In the genomic region with DNA sequence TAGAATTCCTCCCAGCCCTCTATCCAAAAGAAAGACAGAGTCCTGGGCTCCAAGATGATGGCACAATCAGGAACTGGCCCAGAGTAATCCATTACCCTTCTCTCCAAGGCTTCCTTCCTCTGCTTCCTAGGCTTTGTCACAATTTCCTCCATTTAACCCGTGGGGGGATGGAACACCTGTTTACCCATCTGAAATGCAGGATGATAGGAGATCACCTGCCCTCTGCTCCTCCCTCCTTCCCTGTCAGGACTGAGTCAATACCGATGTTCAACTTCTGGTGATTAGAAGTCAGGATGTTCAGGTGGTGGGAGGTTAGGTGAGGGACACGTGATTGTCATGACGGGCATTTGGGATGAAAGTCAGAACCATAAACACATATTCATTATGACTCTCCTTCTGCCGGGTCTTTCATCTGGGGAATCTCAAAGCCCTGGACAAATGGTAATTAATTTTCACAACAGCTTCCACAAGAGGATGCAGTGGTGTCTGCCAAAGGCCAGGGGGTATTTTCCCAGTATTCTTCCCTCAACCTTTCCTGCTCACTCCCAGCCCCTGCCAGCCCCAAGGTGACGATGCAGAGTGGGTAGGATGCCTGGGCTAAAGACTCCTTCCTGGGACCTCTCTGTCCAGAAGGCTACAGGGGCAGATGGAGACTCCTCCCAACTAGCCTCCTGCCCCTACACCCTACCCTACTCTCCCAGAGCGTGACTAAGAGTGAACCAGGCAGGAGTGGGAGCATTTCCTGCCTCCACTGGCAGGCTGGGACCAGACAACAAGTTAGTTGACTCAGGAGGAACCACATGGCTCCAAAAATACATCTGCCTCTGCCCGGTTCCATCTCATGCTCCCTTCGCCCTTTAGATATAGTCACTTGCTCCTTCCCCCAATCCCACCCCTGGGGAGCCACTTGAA, we compare ENCODE assay signal across 13 cellular contexts. TPM values are rescaled to one million over a fixed set of nuclear protein-coding genes. Genes with fewer than 3 reads are reported as not detected.
A peak's percentile ranks its signal among the peaks of the same experiment; 100 is the strongest.
DNase-seq lines count a peak whose midpoint lies in the region; ATAC-seq and TF ChIP-seq lines count a peak whose summit lies in the region.
"Had no signal": no experiment of that assay in that cellular context is flagged by ENCODE, and none has a peak within 500 bp of the region (broad histone marks: within the 10 kb centered on the region; RNA-seq: fewer than 3 reads in every experiment).

No MANE protein-coding gene starts in this region.

- intact Hi-C loops in sigmoid colon (cut with DNase I), result no loop called here

- ATAC-seq in activated CD8-positive, alpha-beta memory T cell treated with anti-CD3 and anti-CD28 coated beads, Interleukin-2, amount 10 ng/mL, durations not matched to agents 7 days and 5 days, result no peak
- ATAC-seq in GM18870 (IDR thresholded peaks at IDR 0.05; ENCODE audit: unreplicated experiment), result no peak

- no peak overlapping the region for H3K4me3 Mint-ChIP-seq in activated CD8-positive, alpha-beta memory T cell treated with anti-CD3 and anti-CD28 coated beads, Interleukin-2, amount 10 ng/mL, durations not matched to agents 7 days and 5 days

- peaks cover 15% of the 10 kb centered on the region for H3K36me3 Mint-ChIP-seq in activated CD8-positive, alpha-beta memory T cell treated with anti-CD3 and anti-CD28 coated beads, Interleukin-2, amount 10 ng/mL, durations not matched to agents 7 days and 5 days

- DNase-seq in activated CD8-positive, alpha-beta memory T cell treated with anti-CD3 and anti-CD28 coated beads for 24 hours, result peak; percentile 53
- no peak for DNase-seq in activated CD8-positive, alpha-beta memory T cell treated with anti-CD3 and anti-CD28 coated beads, Interleukin-2, amount 10 ng/mL, durations not matched to agents 7 days and 5 days
- DNase-seq in NCI-H226 (peak; percentile 81), coronary artery (ENCODE audit: low spot score) (peak; percentile 61), sigmoid colon (peak; percentile 48), NCI-H510A (lab: John Stamatoyannopoulos, UW) (no peak), substantia nigra (lab: John Stamatoyannopoulos, UW) (no peak)
- DNase-seq: activated CD4-positive, alpha-beta T cell treated with anti-CD3 and anti-CD28 coated beads, Interleukin-2, amount 50 U/mL, for 1 hour; effector CD8-positive, alpha-beta T cell; KG1 had no signal

- H3K9me3 Mint-ChIP-seq in activated CD8-positive, alpha-beta memory T cell treated with anti-CD3 and anti-CD28 coated beads, Interleukin-2, amount 10 ng/mL, durations not matched to agents 7 days and 5 days (ENCODE audit: low read depth), result no peaks in the 10 kb centered on the region

- peaks cover 0 to 8% (median 8%) of the 10 kb centered on the region in 4 donors for H3K4me1 ChIP-seq in sigmoid colon
- H3K4me1 ChIP-seq: adrenal gland had no signal

- no peak for TF ChIP-seq POLR2A in sigmoid colon (IDR thresholded peaks at IDR 0.05)

- CTCF ChIA-PET in activated CD8-positive, alpha-beta memory T cell treated with anti-CD3 and anti-CD28 coated beads, Interleukin-2, amount 10 ng/mL, durations not matched to agents 7 days and 5 days (lab: Charles Lee), result no interaction called here

- H3K4me1 Mint-ChIP-seq in activated CD8-positive, alpha-beta memory T cell treated with anti-CD3 and anti-CD28 coated beads, Interleukin-2, amount 10 ng/mL, durations not matched to agents 7 days and 5 days, result peaks cover 62% of the 10 kb centered on the region

- H3K27me3 Mint-ChIP-seq in activated CD8-positive, alpha-beta memory T cell treated with anti-CD3 and anti-CD28 coated beads, Interleukin-2, amount 10 ng/mL, durations not matched to agents 7 days and 5 days, result no peaks in the 10 kb centered on the region

- WGBS in sigmoid colon, 2 donors, result 55 to 71% methylated on average over 9 of the region's 9 CpGs

- no peaks in the 10 kb centered on the region for H3K36me3 ChIP-seq in sigmoid colon
- H3K36me3 ChIP-seq: adrenal gland, SJCRH30 had no signal

- H3K9me3 ChIP-seq in sigmoid colon, result no peaks in the 10 kb centered on the region
- H3K9me3 ChIP-seq: adrenal gland, SJCRH30 had no signal

- H3K4me3 ChIP-seq in coronary artery, result no peak overlapping the region
- no peak overlapping the region for H3K4me3 ChIP-seq in sigmoid colon
- H3K4me3 ChIP-seq: adrenal gland, SJCRH30 had no signal

- TF ChIP-seq EP300 in sigmoid colon (IDR thresholded peaks at IDR 0.05), result no peak

- H3K27me3 ChIP-seq in sigmoid colon, result no peaks in the 10 kb centered on the region
- H3K27me3 ChIP-seq: adrenal gland, SJCRH30 had no signal

- no peak overlapping the region for H3K27ac Mint-ChIP-seq in activated CD8-positive, alpha-beta memory T cell treated with anti-CD3 and anti-CD28 coated beads, Interleukin-2, amount 10 ng/mL, durations not matched to agents 7 days and 5 days

- TF ChIP-seq CTCF in coronary artery (IDR thresholded peaks at IDR 0.05) (no peak), sigmoid colon (IDR thresholded peaks at IDR 0.05) (no peak)

- H3K27ac ChIP-seq in coronary artery, result no peak overlapping the region
- no peak overlapping the region for H3K27ac ChIP-seq in sigmoid colon
- H3K27ac ChIP-seq in substantia nigra (ENCODE audit: low read depth, low read length, poor library complexity, severe bottlenecking), result no peak overlapping the region
- H3K27ac ChIP-seq: adrenal gland, SJCRH30 had no signal

RNA-seq across cellular contexts. Expression of a gene that starts 27.9 kb away (rescaled TPM):
- total RNA-seq in activated CD8-positive, alpha-beta memory T cell treated with anti-CD3 and anti-CD28 coated beads, Interleukin-2, amount 10 ng/mL, durations not matched to agents 7 days and 5 days, result 100 to 1,000 TPM; 102 to 223 TPM
- 10 to 100 TPM in 2 of 4 donors, 1 to 10 TPM in 2; 3.6 to 42.1 (median 7.6) TPM for total RNA-seq in sigmoid colon
- 10 to 100 TPM; 12.0 to 35.8 (median 20.9) TPM for polyA plus RNA-seq in sigmoid colon

RNA-seq across cellular contexts. Expression of a gene that starts 41.9 kb away (rescaled TPM):
- total RNA-seq in activated CD8-positive, alpha-beta memory T cell treated with anti-CD3 and anti-CD28 coated beads, Interleukin-2, amount 10 ng/mL, durations not matched to agents 7 days and 5 days, result 10 to 100 TPM; 81.3 to 86.8 TPM
- 10 to 100 TPM; 27.2 to 43.5 (median 34.8) TPM for total RNA-seq in sigmoid colon
- 10 to 100 TPM; 12.6 to 21.6 (median 13.6) TPM for polyA plus RNA-seq in sigmoid colon

Comparison
In these comparisons a context has a peak if more than half of its experiments do, and no peak if none do; other contexts are left out.
1. DNase-seq: peak in activated CD8-positive, alpha-beta memory T cell treated with anti-CD3 and anti-CD28 coated beads for 24 hours (single experiment), NCI-H226 (single experiment), coronary artery (single experiment) and sigmoid colon (single experiment); none in activated CD8-positive, alpha-beta memory T cell treated with anti-CD3 and anti-CD28 coated beads, Interleukin-2, amount 10 ng/mL, durations not matched to agents 7 days and 5 days (single experiment), NCI-H510A (single experiment) and substantia nigra (0 of 49).